25 cellular contexts compared by ENCODE assay signal in genomic region chr6:149905371-149905910, GRCh38. TPM values are rescaled to one million over a fixed set of nuclear protein-coding genes. Genes with fewer than 3 reads are reported as not detected.
"Had no signal": no experiment of that assay in that cellular context is flagged by ENCODE, and none has a peak within 500 bp of the region (broad histone marks: within the 10 kb centered on the region; RNA-seq: fewer than 3 reads in every experiment).

No MANE protein-coding gene starts in this region.

- H3K27ac Mint-ChIP-seq: activated naive CD8-positive, alpha-beta T cell treated with anti-CD3 and anti-CD28 coated beads, Interleukin-2, amount 10 ng/mL, durations not matched to agents 7 days and 5 days; activated T-cell treated with anti-CD3 and anti-CD28 coated beads, Interleukin-2, amount 50 U/mL, for 24 hours; activated T-helper 2 cell treated with anti-CD3 and anti-CD28 coated beads, Interferon-gamma antibody, Interleukin-2, Interleukin-4, amounts not matched to agents 10 μg/mL and 5 μg/mL and 100 μg/mL, durations not matched to agents 14 hours and 24 hours and 36 hours; brain; naive thymus-derived CD8-positive, alpha-beta T cell had no signal

- H3K27me3 ChIP-seq: colonic mucosa, stomach, upper lobe of left lung had no signal

- H3K9ac ChIP-seq: parathyroid adenoma had no signal

- H3K4me1 Mint-ChIP-seq: activated naive CD8-positive, alpha-beta T cell treated with anti-CD3 and anti-CD28 coated beads, Interleukin-2, amount 10 ng/mL, durations not matched to agents 7 days and 5 days; brain; naive thymus-derived CD8-positive, alpha-beta T cell had no signal

- H3K36me3 Mint-ChIP-seq: activated naive CD8-positive, alpha-beta T cell treated with anti-CD3 and anti-CD28 coated beads, Interleukin-2, amount 10 ng/mL, durations not matched to agents 7 days and 5 days had no signal

- H3K27ac ChIP-seq: colonic mucosa, parathyroid adenoma, stomach, WERI-Rb-1 had no signal

- DNase-seq: activated CD4-positive, alpha-beta T cell treated with anti-CD3 and anti-CD28 coated beads, Interleukin-2, amount 50 U/mL, for 48 hours; activated naive CD4-positive, alpha-beta T cell treated with Interleukin-2 at 50 U/mL for 16 hours; activated naive CD8-positive, alpha-beta T cell treated with anti-CD3 and anti-CD28 coated beads, Interleukin-2, amount 10 ng/mL, durations not matched to agents 7 days and 5 days; activated T-cell treated with anti-CD3 and anti-CD28 coated beads, Interleukin-2, amount 50 U/mL, for 24 hours; central memory CD4-positive, alpha-beta T cell; erythroblast; foreskin melanocyte; glutamatergic neuron; hypothalamus; mesenchymal stem cell; naive thymus-derived CD8-positive, alpha-beta T cell; stomach; SW 1271; T-helper 2 cell; WERI-Rb-1 had no signal

- H3K36me3 ChIP-seq: colonic mucosa, stomach, upper lobe of left lung, WERI-Rb-1 had no signal

- H3K4me3 Mint-ChIP-seq: activated naive CD8-positive, alpha-beta T cell treated with anti-CD3 and anti-CD28 coated beads, Interleukin-2, amount 10 ng/mL, durations not matched to agents 7 days and 5 days; activated T-cell treated with anti-CD3 and anti-CD28 coated beads, Interleukin-2, amount 50 U/mL, for 24 hours; brain; naive thymus-derived CD8-positive, alpha-beta T cell had no signal

- H2AFZ ChIP-seq: parathyroid adenoma had no signal

- H3K4me1 ChIP-seq: colonic mucosa, parathyroid adenoma, stomach, upper lobe of left lung had no signal

- FAIRE-seq: endometrium had no signal

- ATAC-seq: naive thymus-derived CD8-positive, alpha-beta T cell had no signal

- H3K4me3 ChIP-seq: colonic mucosa, stomach, upper lobe of left lung had no signal

- H3K9me3 ChIP-seq: colonic mucosa had no signal

RNA-seq across cellular contexts. Expression of gene RAET1E, which starts 7.5 kb away (rescaled TPM):
- total RNA-seq: activated naive CD8-positive, alpha-beta T cell treated with anti-CD3 and anti-CD28 coated beads, Interleukin-2, amount 10 ng/mL, durations not matched to agents 7 days and 5 days; activated T-helper 2 cell treated with anti-CD3 and anti-CD28 coated beads, Interferon-gamma antibody, Interleukin-2, Interleukin-4, amounts not matched to agents 10 μg/mL and 5 μg/mL and 100 μg/mL, durations not matched to agents 14 hours and 24 hours and 36 hours; kidney epithelial cell; liver; naive thymus-derived CD8-positive, alpha-beta T cell; renal cortical epithelial cell; stomach; temporal lobe had no signal
- polyA plus RNA-seq: liver; naive thymus-derived CD8-positive, alpha-beta T cell had no signal

RNA-seq across cellular contexts. Expression of gene RAET1G, which starts 17.5 kb away (rescaled TPM):
- total RNA-seq: activated naive CD8-positive, alpha-beta T cell treated with anti-CD3 and anti-CD28 coated beads, Interleukin-2, amount 10 ng/mL, durations not matched to agents 7 days and 5 days; activated T-helper 2 cell treated with anti-CD3 and anti-CD28 coated beads, Interferon-gamma antibody, Interleukin-2, Interleukin-4, amounts not matched to agents 10 μg/mL and 5 μg/mL and 100 μg/mL, durations not matched to agents 14 hours and 24 hours and 36 hours; kidney epithelial cell; liver; naive thymus-derived CD8-positive, alpha-beta T cell had no signal
- polyA plus RNA-seq: liver; naive thymus-derived CD8-positive, alpha-beta T cell had no signal

RNA-seq across cellular contexts. Expression of gene ULBP2, which starts 36.4 kb away (rescaled TPM):
- total RNA-seq: naive thymus-derived CD8-positive, alpha-beta T cell had no signal

RNA-seq across cellular contexts. Expression of gene ULBP1, which starts 58.3 kb away (rescaled TPM):
- total RNA-seq: colonic mucosa had no signal
- polyA plus RNA-seq: naive thymus-derived CD8-positive, alpha-beta T cell had no signal
